In the genomic region with DNA sequence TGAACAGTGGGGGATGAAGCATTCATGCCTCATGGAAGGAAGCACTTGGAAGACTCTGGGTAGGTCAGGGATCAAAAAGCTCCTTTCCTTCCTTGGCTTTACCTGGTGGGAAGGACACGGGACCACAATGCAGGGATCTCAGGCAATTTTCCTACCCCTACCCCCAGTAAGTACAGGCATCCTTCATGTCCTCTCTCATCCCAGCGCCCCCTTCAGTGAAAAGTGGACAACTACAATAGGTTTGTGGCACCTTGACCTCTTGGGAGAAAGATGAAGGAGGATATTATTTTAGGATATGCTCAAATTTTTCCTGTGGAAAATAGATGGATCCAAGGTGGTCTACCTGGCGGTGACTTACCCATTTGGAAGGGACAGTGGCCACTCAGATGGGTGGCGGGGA, we compare ENCODE assay signal across 2 cellular contexts.
TF ChIP-seq lines count a peak whose summit lies in the region.

No MANE protein-coding gene starts in this region.

TF ChIP-seq in GM23338, 12 proteins besides CTCF, POLR2A, EP300 and RAD21 (continued from another document):
- TF ChIP-seq JUNB (IDR thresholded peaks at IDR 0.05; ENCODE audit: unreplicated experiment) (no peak), EZH2phosphoT487 (IDR thresholded peaks at IDR 0.05; ENCODE audit: unreplicated experiment) (no peak), STAT1 (IDR thresholded peaks at IDR 0.05; ENCODE audit: unreplicated experiment) (no peak), POLR2AphosphoS5 (IDR thresholded peaks at IDR 0.05; ENCODE audit: low read depth) (no peak), NANOG (IDR thresholded peaks at IDR 0.05; ENCODE audit: borderline replicate concordance) (no peak), EZH2 (IDR thresholded peaks at IDR 0.05; ENCODE audit: low read depth, unreplicated experiment) (no peak), REST (IDR thresholded peaks at IDR 0.05; ENCODE audit: unreplicated experiment) (no peak)

TF ChIP-seq in WTC11, 78 proteins besides CTCF, POLR2A, EP300 and RAD21:
- no peak for TF ChIP-seq AFF4 (CRISPR knock-in tag; IDR thresholded peaks at IDR 0.05; ENCODE audit: borderline replicate concordance)
- no peak for TF ChIP-seq ETV6 (CRISPR knock-in tag; IDR thresholded peaks at IDR 0.05)
- TF ChIP-seq ZNF121 (CRISPR knock-in tag; IDR thresholded peaks at IDR 0.05), result no peak
- no peak for TF ChIP-seq ESRRA (CRISPR knock-in tag; IDR thresholded peaks at IDR 0.05; ENCODE audit: borderline replicate concordance)
- no peak for TF ChIP-seq ATF2 (CRISPR knock-in tag; IDR thresholded peaks at IDR 0.05; ENCODE audit: borderline replicate concordance, low read depth)
- no peak for TF ChIP-seq HMGXB4 (CRISPR knock-in tag; IDR thresholded peaks at IDR 0.05)
- TF ChIP-seq ZNF396 (CRISPR knock-in tag; IDR thresholded peaks at IDR 0.05; ENCODE audit: borderline replicate concordance), result no peak
- TF ChIP-seq NR2C2 (CRISPR knock-in tag; IDR thresholded peaks at IDR 0.05), result no peak
- no peak for TF ChIP-seq SMAD4 (CRISPR knock-in tag; IDR thresholded peaks at IDR 0.05)
- no peak for TF ChIP-seq ATF1 (CRISPR knock-in tag; IDR thresholded peaks at IDR 0.05)
- no peak for TF ChIP-seq ZNF423 (CRISPR knock-in tag; IDR thresholded peaks at IDR 0.05)
- TF ChIP-seq NR3C1 (CRISPR knock-in tag; conservative IDR thresholded peaks at IDR 0.05; ENCODE audit: low read depth), result no peak
- TF ChIP-seq ZNF671 (CRISPR knock-in tag; IDR thresholded peaks at IDR 0.05), result no peak
- TF ChIP-seq NFYB (CRISPR knock-in tag; conservative IDR thresholded peaks at IDR 0.05; ENCODE audit: low read depth), result no peak
- no peak for TF ChIP-seq HMGA2 (CRISPR knock-in tag; IDR thresholded peaks at IDR 0.05)
- no peak for TF ChIP-seq ZNF416 (CRISPR knock-in tag; IDR thresholded peaks at IDR 0.05)
- no peak for TF ChIP-seq CBFB (CRISPR knock-in tag; IDR thresholded peaks at IDR 0.05; ENCODE audit: low read depth)
- TF ChIP-seq, protein P1, sequence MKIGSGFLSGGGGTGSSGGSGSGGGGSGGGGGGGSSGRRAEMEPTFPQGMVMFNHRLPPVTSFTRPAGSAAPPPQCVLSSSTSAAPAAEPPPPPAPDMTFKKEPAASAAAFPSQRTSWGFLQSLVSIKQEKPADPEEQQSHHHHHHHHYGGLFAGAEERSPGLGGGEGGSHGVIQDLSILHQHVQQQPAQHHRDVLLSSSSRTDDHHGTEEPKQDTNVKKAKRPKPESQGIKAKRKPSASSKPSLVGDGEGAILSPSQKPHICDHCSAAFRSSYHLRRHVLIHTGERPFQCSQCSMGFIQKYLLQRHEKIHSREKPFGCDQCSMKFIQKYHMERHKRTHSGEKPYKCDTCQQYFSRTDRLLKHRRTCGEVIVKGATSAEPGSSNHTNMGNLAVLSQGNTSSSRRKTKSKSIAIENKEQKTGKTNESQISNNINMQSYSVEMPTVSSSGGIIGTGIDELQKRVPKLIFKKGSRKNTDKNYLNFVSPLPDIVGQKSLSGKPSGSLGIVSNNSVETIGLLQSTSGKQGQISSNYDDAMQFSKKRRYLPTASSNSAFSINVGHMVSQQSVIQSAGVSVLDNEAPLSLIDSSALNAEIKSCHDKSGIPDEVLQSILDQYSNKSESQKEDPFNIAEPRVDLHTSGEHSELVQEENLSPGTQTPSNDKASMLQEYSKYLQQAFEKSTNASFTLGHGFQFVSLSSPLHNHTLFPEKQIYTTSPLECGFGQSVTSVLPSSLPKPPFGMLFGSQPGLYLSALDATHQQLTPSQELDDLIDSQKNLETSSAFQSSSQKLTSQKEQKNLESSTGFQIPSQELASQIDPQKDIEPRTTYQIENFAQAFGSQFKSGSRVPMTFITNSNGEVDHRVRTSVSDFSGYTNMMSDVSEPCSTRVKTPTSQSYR (CRISPR knock-in tag; IDR thresholded peaks at IDR 0.05), result no peak
- no peak for TF ChIP-seq JUN (CRISPR knock-in tag; IDR thresholded peaks at IDR 0.05)
